Comparison of ENCODE assay signal across 16 cellular contexts in the genomic region with DNA sequence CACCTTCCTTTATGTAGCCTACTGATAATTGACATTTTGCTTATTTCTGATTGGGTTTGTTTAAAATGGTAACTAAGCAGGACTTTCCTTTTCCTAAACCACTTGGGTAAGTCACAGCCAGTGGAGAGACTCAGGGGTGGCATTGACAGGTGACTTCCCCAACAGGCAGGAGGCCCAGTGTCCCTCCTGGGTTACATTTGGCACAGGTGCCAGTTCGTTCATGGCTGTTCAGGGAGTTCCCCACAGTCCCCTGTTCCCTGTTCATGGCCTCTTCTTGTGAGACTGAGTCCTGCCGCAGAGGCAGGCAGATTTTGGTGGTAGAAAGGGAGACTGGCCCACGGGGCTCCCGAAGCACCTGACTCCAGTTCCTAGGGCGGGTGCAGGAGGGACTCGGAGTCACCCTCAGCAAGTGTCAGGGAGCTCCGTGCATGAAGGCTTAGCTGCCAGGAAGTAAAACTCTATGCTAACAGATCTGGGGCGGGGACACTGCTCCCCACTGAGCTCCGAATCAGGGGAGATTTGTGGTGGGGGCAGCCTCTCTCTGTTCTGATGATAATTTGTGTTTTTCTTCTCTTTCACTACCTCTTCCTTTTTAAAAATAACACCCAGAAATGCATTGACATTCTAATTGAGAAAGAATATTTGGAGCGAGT.
"Had no signal": no experiment of that assay in that cellular context is flagged by ENCODE, and none has a peak within 500 bp of the region (broad histone marks: within the 10 kb centered on the region; RNA-seq: fewer than 3 reads in every experiment).

No MANE protein-coding gene starts in this region.

- H3K4me1 Mint-ChIP-seq: activated naive CD8-positive, alpha-beta T cell treated with anti-CD3 and anti-CD28 coated beads, Interleukin-2, amount 10 ng/mL, durations not matched to agents 7 days and 5 days had no signal

- H3K27ac ChIP-seq: breast epithelium, dorsolateral prefrontal cortex, heart left ventricle, neural progenitor cell, pancreas, thyroid gland, vagina had no signal

- H3K4me2 ChIP-seq: neural progenitor cell had no signal

- H3K9me3 ChIP-seq: breast epithelium, heart left ventricle, pancreas, thyroid gland, vagina had no signal

- H3K27me3 ChIP-seq: breast epithelium, dorsolateral prefrontal cortex, heart left ventricle, neural progenitor cell, pancreas, thyroid gland, vagina had no signal

- H3K9me3 Mint-ChIP-seq: activated naive CD8-positive, alpha-beta T cell treated with anti-CD3 and anti-CD28 coated beads, Interleukin-2, amount 10 ng/mL, durations not matched to agents 7 days and 5 days; neural progenitor cell had no signal

- H3K4me1 ChIP-seq: breast epithelium, heart left ventricle, neural progenitor cell, pancreas, thyroid gland, vagina had no signal

- H3K4me3 Mint-ChIP-seq: activated naive CD8-positive, alpha-beta T cell treated with anti-CD3 and anti-CD28 coated beads, Interleukin-2, amount 10 ng/mL, durations not matched to agents 7 days and 5 days; neural progenitor cell had no signal

- H3K27ac Mint-ChIP-seq: activated naive CD8-positive, alpha-beta T cell treated with anti-CD3 and anti-CD28 coated beads, Interleukin-2, amount 10 ng/mL, durations not matched to agents 7 days and 5 days; neural progenitor cell had no signal

- H3K27me3 Mint-ChIP-seq: activated naive CD8-positive, alpha-beta T cell treated with anti-CD3 and anti-CD28 coated beads, Interleukin-2, amount 10 ng/mL, durations not matched to agents 7 days and 5 days had no signal

- H3K9ac ChIP-seq: neural progenitor cell had no signal

- H3K4me3 ChIP-seq: breast epithelium, dorsolateral prefrontal cortex, heart left ventricle, neural progenitor cell, pancreas, thyroid gland, vagina had no signal

- DNase-seq: activated CD4-positive, alpha-beta T cell treated with anti-CD3 and anti-CD28 coated beads for 1 hour; activated CD8-positive, alpha-beta memory T cell treated with anti-CD3 and anti-CD28 coated beads for 24 hours; activated effector memory CD4-positive, alpha-beta T cell treated with Interleukin-2 at 50 U/mL for 16 hours; activated naive CD8-positive, alpha-beta T cell treated with anti-CD3 and anti-CD28 coated beads, Interleukin-2, amount 10 ng/mL, durations not matched to agents 7 days and 5 days; anterior cingulate cortex; foreskin melanocyte; heart left ventricle; left ventricle myocardium superior; pancreas; stimulated activated CD4-positive, alpha-beta T cell treated with anti-CD3 and anti-CD28 coated beads, Interleukin-15, amount 100 ng/mL, for 24 hours; thyroid gland had no signal

- ATAC-seq: heart left ventricle, left ventricle myocardium superior, pancreas, SK-N-SH treated with all-trans-retinoic acid at 6 μM for 48 hours had no signal

- H2AFZ ChIP-seq: neural progenitor cell had no signal
